In the genomic region with DNA sequence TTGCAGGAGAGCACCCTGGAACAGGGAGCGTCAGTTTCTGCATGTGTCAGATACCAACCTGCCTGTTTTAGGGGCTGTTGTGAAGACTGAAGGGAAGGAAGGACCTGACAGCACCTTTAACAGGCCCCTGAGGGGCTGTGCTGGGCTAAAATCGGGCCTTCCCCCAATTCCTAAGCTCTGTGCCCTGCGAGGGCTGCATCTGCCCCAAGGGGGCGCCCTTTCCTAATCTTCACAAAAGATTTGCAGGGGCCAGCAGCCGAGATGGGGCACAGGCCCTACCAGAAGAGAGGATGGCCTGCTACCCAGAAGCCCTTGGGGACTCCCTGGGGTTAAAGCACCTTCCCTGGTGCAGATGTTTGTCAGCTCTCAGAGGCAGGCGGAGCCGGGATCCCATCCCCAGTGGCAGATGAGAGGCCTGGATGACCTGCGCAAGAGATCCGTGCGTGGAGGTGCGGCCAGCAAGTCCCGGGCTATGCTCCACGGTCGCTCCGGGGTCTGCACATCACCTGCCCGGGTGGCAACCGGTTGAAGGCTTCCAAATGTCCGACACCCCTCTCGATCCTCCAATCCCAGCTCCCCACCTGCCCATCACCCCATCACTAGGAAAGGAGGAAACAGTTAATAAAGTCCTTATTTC, we compare ENCODE assay signal across 10 cellular contexts. TPM values are rescaled to one million over a fixed set of nuclear protein-coding genes. Genes with fewer than 3 reads are reported as not detected.
DNase-seq lines count a peak whose midpoint lies in the region; ATAC-seq and TF ChIP-seq lines count a peak whose summit lies in the region.
"Had no signal": no experiment of that assay in that cellular context is flagged by ENCODE, and none has a peak within 500 bp of the region (broad histone marks: within the 10 kb centered on the region; RNA-seq: fewer than 3 reads in every experiment).

No MANE protein-coding gene starts in this region.

- intact Hi-C loops in HCT116 (cut with micrococcal nuclease): loop anchor here (2.0 kb wide), 1 partner anchor 114 kb away; no protein-coding TSS in a partner anchor

- H3K9me3 ChIP-seq in HCT116 (ENCODE audit: control insufficient read depth in 1 of 2, insufficient read depth in 1 of 2, low read depth in 1 of 2, low read length in 2 of 2) (no peaks in the 10 kb centered on the region), OCI-LY3 (ENCODE audit: insufficient read depth, low read length) (no peaks in the 10 kb centered on the region)
- H3K9me3 ChIP-seq: neutrophil had no signal

- ATAC-seq in HCT116 (peak; percentile 91), GM18909 (IDR thresholded peaks at IDR 0.05; ENCODE audit: poor library complexity, unreplicated experiment) (no peak)
- ATAC-seq in stimulated activated naive CD8-positive, alpha-beta T cell treated with anti-CD3 and anti-CD28 coated beads, Interleukin-15, Interleukin-2, amounts not matched to agents 100 U/mL and 50 U/mL, for 24 hours: no peak
- ATAC-seq: T-cell had no signal

- CTCF ChIA-PET in HCT116 (lab: Charles Lee): interaction anchor here (0.6 to 4.2 kb wide), 21 partner anchors 10 to 297 kb away, joined by 3 to 47 read pairs (median 5); a partner anchor contains a TSS

- no peak overlapping the region for H3K9ac ChIP-seq in HCT116 (ENCODE audit: low read length)
- peak overlapping the region; percentile 66 for H3K9ac ChIP-seq in OCI-LY3 (ENCODE audit: low read length)

- H3K36me3 ChIP-seq in HCT116 (ENCODE audit: control insufficient read depth in 1 of 2, insufficient read depth in 2 of 2, low read length in 2 of 2): no peaks in the 10 kb centered on the region
- H3K36me3 ChIP-seq in OCI-LY3 (replicated peaks; ENCODE audit: low read depth, low read length): no peaks in the 10 kb centered on the region
- H3K36me3 ChIP-seq in kidney epithelial cell (ENCODE audit: control insufficient read depth, insufficient read depth, low read length): no peaks in the 10 kb centered on the region
- H3K36me3 ChIP-seq: neutrophil had no signal

- H3K4me1 ChIP-seq in HCT116 (ENCODE audit: control insufficient read depth in 1 of 2, insufficient read depth in 2 of 2, low read length in 2 of 2) (peaks cover 2 to 6% of the 10 kb centered on the region in 2 experiments; a peak in 2 of 4 replicates), OCI-LY3 (ENCODE audit: low read length) (peaks cover 36% of the 10 kb centered on the region)

- BruUV-seq in HCT116 (replicated peaks; lab: Mats Ljungman, UMichigan): no TSS peak

- no peaks in the 10 kb centered on the region for H3K9me2 ChIP-seq in HCT116 (ENCODE audit: insufficient read depth)

- TF ChIP-seq CTCF in HCT116 (IDR thresholded peaks at IDR 0.05 in 2 of 3, conservative IDR thresholded peaks at IDR 0.05 in 1 of 3; ENCODE audit: borderline replicate concordance in 1 of 3, insufficient read depth in 1 of 3, low read depth in 2 of 3, low read length in 2 of 3) (peak; percentile 74 to 96 (median 89)), OCI-LY3 (IDR thresholded peaks at IDR 0.05; ENCODE audit: low read depth, low read length) (peak; percentile 98), kidney epithelial cell (IDR thresholded peaks at IDR 0.05; ENCODE audit: insufficient read depth, low read length, poor library complexity, severe bottlenecking) (peak; percentile 67)

- H3K27ac ChIP-seq in HCT116 (ENCODE audit: low read depth, low read length) (no peak overlapping the region), OCI-LY3 (ENCODE audit: low read length) (peak overlapping the region; percentile 82)
- H3K27ac ChIP-seq: neutrophil had no signal

- RAD21 ChIA-PET in HCT116 (lab: Charles Lee; ENCODE audit: low non-redundant PET in 1 of 2, low total read pairs in 2 of 2, uncharacterized antibody in 2 of 2, unreplicated experiment in 2 of 2): no interaction called here

- DNase-seq in Caki2 (ENCODE audit: low read depth) (peak; percentile 33), HCT116 (ENCODE audit: low read depth, low spot score) (peak; percentile 44), amygdala (lab: John Stamatoyannopoulos, UW) (peak in 30 of 56 donors; percentile 4 to 73 (median 28)), kidney epithelial cell (ENCODE audit: low read depth) (no peak), NCI-H1048 (lab: John Stamatoyannopoulos, UW) (no peak)
- DNase-seq in stimulated activated naive CD8-positive, alpha-beta T cell treated with anti-CD3 and anti-CD28 coated beads, Interleukin-15, Interleukin-2, amounts not matched to agents 100 U/mL and 50 U/mL, for 24 hours: peak; percentile 76

- H4K20me1 ChIP-seq in HCT116 (ENCODE audit: insufficient read depth) (no peaks in the 10 kb centered on the region), OCI-LY3 (ENCODE audit: insufficient read depth, low read length) (no peaks in the 10 kb centered on the region)

- POLR2A ChIA-PET in HCT116 (lab: Charles Lee): interaction anchor here (1.4 kb wide), 1 partner anchor 132 kb away, joined by 3 read pairs; a partner anchor contains a TSS

- peak; percentile 72 for TF ChIP-seq RAD21 in HCT116 (IDR thresholded peaks at IDR 0.05; ENCODE audit: low read depth)

- H2AFZ ChIP-seq in HCT116 (ENCODE audit: low read depth, low read length, poor library complexity, severe bottlenecking): no peak overlapping the region
- H2AFZ ChIP-seq in OCI-LY3 (ENCODE audit: low read depth, low read length): peak overlapping the region; percentile 25; the same call in 1 of the 2 replicates

- no peak for TF ChIP-seq POLR2A in HCT116 (IDR thresholded peaks at IDR 0.05; ENCODE audit: borderline replicate concordance, extremely low read depth, insufficient read depth, insufficient read length)

- H3K79me2 ChIP-seq in HCT116 (ENCODE audit: insufficient read depth, low read length) (no peaks in the 10 kb centered on the region), OCI-LY3 (ENCODE audit: low read length) (no peaks in the 10 kb centered on the region)

- H3K27me3 ChIP-seq in HCT116 (ENCODE audit: insufficient read depth, low read length): no peaks in the 10 kb centered on the region
- H3K27me3 ChIP-seq in OCI-LY3 (ENCODE audit: low read depth, low read length): no peaks in the 10 kb centered on the region
- H3K27me3 ChIP-seq in kidney epithelial cell (ENCODE audit: control insufficient read depth, insufficient read depth, low read length): peaks cover 29% of the 10 kb centered on the region

- H3K4me2 ChIP-seq in HCT116 (ENCODE audit: low read length) (no peak overlapping the region), OCI-LY3 (ENCODE audit: low read length) (peak overlapping the region; percentile 85)

- in situ Hi-C loops in Caki2 (cut with HindIII; ENCODE audit: low pct_unique_long_range_greater_than_20kb, low sequenced_read_pairs): no loop called here

- H3K4me3 ChIP-seq in HCT116 (replicated peaks in 1 of 2; ENCODE audit: low read depth in 1 of 2, low read length in 2 of 2) (no peak overlapping the region), OCI-LY3 (ENCODE audit: low read length) (peak overlapping the region; percentile 58), kidney epithelial cell (ENCODE audit: low read depth, low read length) (no peak overlapping the region)

TF ChIP-seq in HCT116, 20 proteins besides CTCF, POLR2A, EP300 and RAD21:
- TF ChIP-seq ZFX (IDR thresholded peaks at IDR 0.05): peak; percentile 33; the same call in 1 of the 2 replicates
- TF ChIP-seq POLR2AphosphoS5 (IDR thresholded peaks at IDR 0.05; ENCODE audit: low read depth, low read length): no peak

RNA-seq across cellular contexts. Expression of a gene that starts 53.6 kb away (rescaled TPM):
- total RNA-seq in Caki2 (2014; rRNA removed; shearing (Covaris generic); ENCODE audit: low replicate concordance): not detected in 2 replicates
- total RNA-seq in HCT116 (2021; ENCODE audit: unreplicated experiment) (not detected), kidney epithelial cell (0.04 and 0.21 TPM in 2 replicates)
- not detected in 2 replicates for polyA plus RNA-seq in HCT116 (2012)
- total RNA-seq: T-cell had no signal

Comparison
In these comparisons a context has a peak if more than half of its experiments do, and no peak if none do; other contexts are left out.
1. DNase-seq: peak in Caki2 (single experiment), HCT116 (single experiment), amygdala (30 of 56) and stimulated activated naive CD8-positive, alpha-beta T cell treated with anti-CD3 and anti-CD28 coated beads, Interleukin-15, Interleukin-2, amounts not matched to agents 100 U/mL and 50 U/mL, for 24 hours (single experiment); none in kidney epithelial cell (single experiment) and NCI-H1048 (single experiment).
2. Peak in every context shown above with its lines, with median percentiles within 50 percentile points of each other: CTCF ChIP-seq.